36 cellular contexts compared by ENCODE assay signal in the genomic region with DNA sequence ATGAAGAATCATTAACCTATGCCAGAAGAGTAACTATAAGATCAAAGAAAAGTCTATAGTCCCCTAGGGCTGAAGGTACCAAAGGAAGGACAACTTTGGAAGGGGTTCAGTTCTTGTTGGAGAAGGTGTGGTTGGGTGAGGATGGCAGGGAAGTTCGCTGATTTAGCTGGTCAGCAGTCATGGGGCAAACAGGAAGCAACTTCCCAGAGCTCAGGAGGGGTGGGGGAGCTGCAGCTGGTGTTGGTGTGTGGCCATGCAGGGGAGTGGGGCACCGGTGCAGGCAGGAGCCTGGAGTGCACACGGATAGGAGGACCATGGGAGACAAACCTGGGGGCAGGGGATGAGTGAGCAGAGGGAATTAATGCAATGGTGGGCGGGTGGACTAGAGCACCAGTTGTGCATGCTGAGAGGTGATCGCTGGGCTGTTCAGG. TPM values are rescaled to one million over a fixed set of nuclear protein-coding genes. Genes with fewer than 3 reads are reported as not detected.
DNase-seq lines count a peak whose midpoint lies in the region; ATAC-seq, FAIRE-seq and TF ChIP-seq lines count a peak whose summit lies in the region.
"Had no signal": no experiment of that assay in that cellular context is flagged by ENCODE, and none has a peak within 500 bp of the region (broad histone marks: within the 10 kb centered on the region; RNA-seq: fewer than 3 reads in every experiment).

No MANE protein-coding gene starts in this region.

- H3K4me1 ChIP-seq in transverse colon, result peaks cover 0 to 19% (median 14%) of the 10 kb centered on the region in 4 donors
- no peaks in the 10 kb centered on the region for H3K4me1 ChIP-seq in mammary epithelial cell (ENCODE audit: insufficient read depth, low read length)
- no peaks in the 10 kb centered on the region for H3K4me1 ChIP-seq in right lobe of liver

- ATAC-seq in left colon (peak; percentile 91), right lobe of liver (no peak)
- ATAC-seq: K562; stimulated activated memory B cell treated with anti-CD40 and anti-IgM and Interleukin-4, amounts not matched to agents 10 μg/mL and 1 μg/mL and 100 μg/mL, for 72 hours had no signal

- in situ Hi-C loops in transverse colon (cut with MboI; ENCODE audit: low pct_ligation_motif_present in 1 of 4, low pct_unique_long_range_greater_than_20kb in 1 of 4, low sequenced_read_pairs in 3 of 4), result no loop called here
- in situ Hi-C loops in mammary epithelial cell (cut with MboI; ENCODE audit: low sequenced_read_pairs in 2 of 2), result no loop called here

- H3K27ac ChIP-seq in transverse colon (peak overlapping the region in 2 of 4 donors; percentile 1 to 48), mammary epithelial cell (ENCODE audit: insufficient read depth, low read depth, low read length) (no peak overlapping the region), right lobe of liver (no peak overlapping the region)
- H3K27ac ChIP-seq: ascending aorta had no signal

- H3K4me2 ChIP-seq in mammary epithelial cell (ENCODE audit: insufficient read depth, low read depth, low read length), result no peak overlapping the region

- H3K36me3 ChIP-seq in transverse colon, result no peaks in the 10 kb centered on the region
- no peaks in the 10 kb centered on the region for H3K36me3 ChIP-seq in mammary epithelial cell (ENCODE audit: insufficient read depth, low read length)
- H3K36me3 ChIP-seq in right lobe of liver, result no peaks in the 10 kb centered on the region
- H3K36me3 ChIP-seq: ascending aorta, sigmoid colon had no signal

- H2AFZ ChIP-seq in mammary epithelial cell (ENCODE audit: low read depth, low read length), result no peak overlapping the region

- CTCF ChIA-PET in mammary epithelial cell (lab: Charles Lee; ENCODE audit: low non-redundant PET), result no interaction called here

- no peak overlapping the region for H3K9ac ChIP-seq in mammary epithelial cell (ENCODE audit: insufficient read depth, low read length)

- intact Hi-C loops in left colon (cut with DNase I, micrococcal nuclease), result no loop called here
- intact Hi-C loops in transverse colon (cut with DNase I; ENCODE audit: low total_unique reads), result no loop called here
- intact Hi-C loops in mammary epithelial cell (cut with micrococcal nuclease), result no loop called here
- intact Hi-C loops in right lobe of liver (cut with DNase I), result loop anchor here in 1 of 2 donors (10.0 kb wide), 1 partner anchor 63 kb away; no protein-coding TSS in a partner anchor

- peak; percentile 39 for DNase-seq in NCI-H510A treated with DMSO at 0.1 percent for 48 hours (lab: John Stamatoyannopoulos, UW)
- DNase-seq in NCI-H510A (lab: John Stamatoyannopoulos, UW), result no peak
- DNase-seq in RCC 7860 (ENCODE audit: low spot score), result peak; percentile 46
- DNase-seq in left colon, result peak; percentile 32 to 53
- DNase-seq in transverse colon, result peak; percentile 23
- no peak for DNase-seq in mammary epithelial cell
- DNase-seq in right lobe of liver, result no peak
- no peak for DNase-seq in GM03348 (ENCODE audit: low spot score)
- DNase-seq: 8988T; activated CD8-positive, alpha-beta memory T cell treated with anti-CD3 and anti-CD28 coated beads for 24 hours; activated effector memory CD4-positive, alpha-beta T cell treated with anti-CD3 and anti-CD28 coated beads, Interleukin-2, amount 50 U/mL, for 16 hours; activated naive CD8-positive, alpha-beta T cell treated with anti-CD3 and anti-CD28 coated beads for 36 hours; AML-193; caudate nucleus; CD4-positive, alpha-beta memory T cell; dermis blood vessel endothelial cell; DMS 273 treated with DMSO at 0.1 percent for 48 hours; H7; hippocampal formation; immature natural killer cell; MM.1S; NCI-H2029 treated with DMSO at 0.1 percent for 48 hours; NCI-H2227 treated with DMSO at 0.1 percent for 48 hours; NCI-H748 treated with DMSO at 0.1 percent for 48 hours; posterior cingulate gyrus; RPMI8226; sigmoid colon; stimulated activated CD4-positive, alpha-beta T cell treated with anti-CD3 and anti-CD28 coated beads, Interleukin-4, amount 100 ng/mL, for 4 hours; substantia nigra had no signal

- dilution Hi-C loops in mammary epithelial cell (cut with HindIII; ENCODE audit: low sequenced_read_pairs), result loop anchor here (5.0 kb wide), 1 partner anchor 34 kb away; the partner anchor contains the start of gene FHOD3

- H4K20me1 ChIP-seq in mammary epithelial cell (ENCODE audit: insufficient read depth, low read length), result no peaks in the 10 kb centered on the region

- H3K27me3 ChIP-seq in transverse colon (no peaks in the 10 kb centered on the region), mammary epithelial cell (ENCODE audit: insufficient read depth, low read length) (no peaks in the 10 kb centered on the region), right lobe of liver (no peaks in the 10 kb centered on the region)
- H3K27me3 ChIP-seq: ascending aorta, sigmoid colon had no signal

- no peak for FAIRE-seq in RCC 7860 (lab: Jason Lieb, UNC)
- FAIRE-seq: endometrium, frontal cortex, K562, urothelium cell line had no signal

- TF ChIP-seq POLR2A in transverse colon (IDR thresholded peaks at IDR 0.05) (no peak), right lobe of liver (IDR thresholded peaks at IDR 0.05) (no peak)

- H3K79me2 ChIP-seq in mammary epithelial cell (ENCODE audit: insufficient read depth, low read length), result peaks cover 69% of the 10 kb centered on the region

- no peak for TF ChIP-seq EP300 in transverse colon (IDR thresholded peaks at IDR 0.05; ENCODE audit: low read depth)

- H3K9me3 ChIP-seq in transverse colon (no peaks in the 10 kb centered on the region), mammary epithelial cell (replicated peaks; ENCODE audit: insufficient read depth, low read length) (no peaks in the 10 kb centered on the region), right lobe of liver (no peaks in the 10 kb centered on the region)
- H3K9me3 ChIP-seq: ascending aorta, sigmoid colon had no signal

- H3K4me3 ChIP-seq in transverse colon, result no peak overlapping the region
- no peak overlapping the region for H3K4me3 ChIP-seq in mammary epithelial cell (replicated peaks in 1 of 3; ENCODE audit: insufficient read depth in 1 of 3, low read depth in 2 of 3, low read length in 3 of 3)
- H3K4me3 ChIP-seq in right lobe of liver, result no peak overlapping the region
- H3K4me3 ChIP-seq: ascending aorta, K562, sigmoid colon had no signal

- no TSS peak for BruUV-seq in mammary epithelial cell (replicated peaks; lab: Mats Ljungman, UMichigan)

- TF ChIP-seq CTCF in transverse colon (IDR thresholded peaks at IDR 0.05) (no peak), mammary epithelial cell (conservative IDR thresholded peaks at IDR 0.05 in 1 of 2, IDR thresholded peaks at IDR 0.05 in 1 of 2; ENCODE audit: extremely low read depth in 1 of 2, insufficient read depth in 1 of 2, low read depth in 1 of 2, low read length in 2 of 2) (no peak), right lobe of liver (IDR thresholded peaks at IDR 0.05) (no peak)

- WGBS in transverse colon (ENCODE audit: low coverage in 1 of 2), 2 donors, result 25 to 41% methylated on average over 3 to 5 of the region's 5 CpGs
- 75% methylated on average over 2 of the region's 5 CpGs for WGBS in mammary epithelial cell (ENCODE audit: low coverage, missing lambda C conversion rate)
- WGBS in right lobe of liver (ENCODE audit: insufficient coverage, low coverage, low lambda C conversion rate, missing lambda C conversion rate), result 48% methylated on average over 5 of the region's 5 CpGs

RNA-seq across cellular contexts. Expression of gene FHOD3, which starts 34.0 kb away (rescaled TPM):
- total RNA-seq in left colon (1 to 10 TPM; 1.3 to 5.1 TPM), transverse colon (10 to 100 TPM in 2 of 4 donors, 1 to 10 TPM in 2; 3.5 to 40.0 (median 14.5) TPM), mammary epithelial cell (10 to 100 TPM; 28.1 to 51.5 TPM), right lobe of liver (1 to 10 TPM in 1 of 6 experiments, under 1 TPM in 5; 0.44 to 1.2 (median 0.62) TPM)
- polyA plus RNA-seq in mammary epithelial cell, result 18.3 TPM
- 37.2 TPM for polyA minus RNA-seq in mammary epithelial cell
- total RNA-seq: activated naive CD8-positive, alpha-beta T cell treated with anti-CD3 and anti-CD28 coated beads for 36 hours; CD4-positive, alpha-beta memory T cell; T-helper 1 cell treated with Interleukin-12 subunit alpha and Interleukin-12 subunit beta and Interleukin-4 antibody, amounts not matched to agents 30 ng/mL and 1 ng/mL, for 36 hours had no signal
- polyA plus RNA-seq: CD4-positive, alpha-beta memory T cell; immature natural killer cell; K562 had no signal

Comparison
In these comparisons a context has a peak if more than half of its experiments do, and no peak if none do; other contexts are left out.
1. DNase-seq: peak in NCI-H510A treated with DMSO at 0.1 percent for 48 hours (single experiment), RCC 7860 (single experiment), left colon (2 of 2) and transverse colon (single experiment); none in NCI-H510A (single experiment), mammary epithelial cell (single experiment), right lobe of liver (0 of 3) and GM03348 (single experiment).